Comparison of ENCODE assay signal across 17 cellular contexts in the genomic region with DNA sequence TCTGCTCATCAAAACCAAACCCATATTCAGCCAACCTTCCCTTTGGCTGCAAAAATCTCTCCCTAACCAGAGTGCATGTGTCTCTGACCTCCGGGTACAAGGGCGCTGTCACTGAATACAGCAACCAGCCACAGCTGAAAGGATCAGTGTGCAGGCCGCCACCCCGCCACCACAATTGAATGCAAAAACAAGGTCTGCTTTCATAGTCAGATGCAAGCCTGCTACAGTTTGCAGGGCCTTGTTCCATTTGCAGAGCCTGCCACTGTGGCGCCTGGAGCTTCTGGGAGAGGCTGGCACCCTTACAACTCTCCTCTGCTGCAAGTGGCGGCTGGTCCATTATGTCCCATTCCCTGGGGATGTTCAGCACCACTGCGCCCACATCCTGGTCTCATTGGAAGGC. TPM values are rescaled to one million over a fixed set of nuclear protein-coding genes. Genes with fewer than 3 reads are reported as not detected.
A peak's percentile ranks its signal among the peaks of the same experiment; 100 is the strongest.
DNase-seq lines count a peak whose midpoint lies in the region; TF ChIP-seq lines count a peak whose summit lies in the region.
"Had no signal": no experiment of that assay in that cellular context is flagged by ENCODE, and none has a peak within 500 bp of the region (broad histone marks: within the 10 kb centered on the region; RNA-seq: fewer than 3 reads in every experiment).

No MANE protein-coding gene starts in this region.

- H3K9ac ChIP-seq in neural cell (ENCODE audit: low read length) = peak overlapping the region; percentile 21

- DNase-seq in DMS79 (lab: John Stamatoyannopoulos, UW) = peak; percentile 52
- DNase-seq in NCI-H2107 (lab: John Stamatoyannopoulos, UW) = peak; percentile 75
- peak in 59 of 61 donors; percentile 44 to 96 (median 85) for DNase-seq in caudate nucleus (lab: John Stamatoyannopoulos, UW)
- no peak for DNase-seq in MV-4-11 (lab: John Stamatoyannopoulos, UW)
- no peak for DNase-seq in effector CD4-positive, alpha-beta T cell
- DNase-seq in NCI-H187 treated with DMSO at 0.1 percent for 48 hours (lab: John Stamatoyannopoulos, UW) = no peak
- no peak for DNase-seq in coronary artery (ENCODE audit: low spot score)
- DNase-seq: activated CD4-positive, alpha-beta T cell treated with anti-CD3 and anti-CD28 coated beads for 36 hours; AML-193; DND-41; KBM-7; naive thymus-derived CD4-positive, alpha-beta T cell; SHP77; stimulated activated CD4-positive, alpha-beta T cell treated with anti-CD3 and anti-CD28 coated beads, Interleukin-2, amount 100 ng/mL, for 48 hours had no signal

- H3K9me2 ChIP-seq in neural cell (ENCODE audit: insufficient read depth, low read length) = no peaks in the 10 kb centered on the region

- no peak overlapping the region for H2AFZ ChIP-seq in neural cell (ENCODE audit: low read depth, low read length)

- no peaks in the 10 kb centered on the region for H3K9me3 ChIP-seq in neural cell (ENCODE audit: low read length)
- H3K9me3 ChIP-seq: thoracic aorta had no signal

- TF ChIP-seq CTCF in neural cell (IDR thresholded peaks at IDR 0.05; ENCODE audit: poor library complexity, severe bottlenecking) (no peak), coronary artery (IDR thresholded peaks at IDR 0.05) (no peak)

- H3K27ac ChIP-seq in caudate nucleus (ENCODE audit: low read depth, low read length) (peak overlapping the region; percentile 99), neural cell (ENCODE audit: low read length) (peak overlapping the region; percentile 8), coronary artery (no peak overlapping the region)
- H3K27ac ChIP-seq: cardiac muscle cell, thoracic aorta had no signal

- H3K79me2 ChIP-seq in neural cell (replicated peaks; ENCODE audit: insufficient read depth, low read length) = no peaks in the 10 kb centered on the region

- no peaks in the 10 kb centered on the region for H3K36me3 ChIP-seq in neural cell (ENCODE audit: insufficient read depth, low read length)
- H3K36me3 ChIP-seq: cardiac muscle cell, thoracic aorta had no signal

- no peaks in the 10 kb centered on the region for H4K20me1 ChIP-seq in neural cell (ENCODE audit: insufficient read depth)

- H3F3A ChIP-seq in neural cell (ENCODE audit: insufficient read depth, low read length, poor library complexity, severe bottlenecking) = no peaks in the 10 kb centered on the region

- TF ChIP-seq RAD21 in neural cell (conservative IDR thresholded peaks at IDR 0.05) = no peak

- TF ChIP-seq EP300 in neural cell (conservative IDR thresholded peaks at IDR 0.05; ENCODE audit: poor library complexity, severe bottlenecking) = no peak

- H3K4me2 ChIP-seq in neural cell (ENCODE audit: low read length) = no peak overlapping the region

- no peaks in the 10 kb centered on the region for H3K27me3 ChIP-seq in neural cell (ENCODE audit: insufficient read depth, low read depth, low read length)
- H3K27me3 ChIP-seq: cardiac muscle cell had no signal

- no peak overlapping the region for H3K4me3 ChIP-seq in neural cell (ENCODE audit: low read length)
- no peak overlapping the region for H3K4me3 ChIP-seq in coronary artery
- H3K4me3 ChIP-seq: cardiac muscle cell, thoracic aorta had no signal

TF ChIP-seq in neural cell, 6 proteins besides CTCF, POLR2A, EP300 and RAD21:
- TF ChIP-seq MXI1 (conservative IDR thresholded peaks at IDR 0.05; ENCODE audit: poor library complexity, severe bottlenecking) (no peak), EZH2 (IDR thresholded peaks at IDR 0.05; ENCODE audit: borderline replicate concordance, insufficient read depth, low read length, poor library complexity, severe bottlenecking) (no peak), TAF1 (IDR thresholded peaks at IDR 0.05; ENCODE audit: low read depth) (no peak), REST (IDR thresholded peaks at IDR 0.05; ENCODE audit: borderline replicate concordance) (no peak), POLR2AphosphoS5 (IDR thresholded peaks at IDR 0.05) (no peak), SMC3 (conservative IDR thresholded peaks at IDR 0.05; ENCODE audit: poor library complexity) (no peak)

RNA-seq across cellular contexts. Expression of gene MDGA1, which starts 23.5 kb away (rescaled TPM):
- 4.3 and 6.2 TPM in 2 replicates for polyA plus RNA-seq in neural cell
- polyA minus RNA-seq in neural cell = 11.2 and 14.0 TPM in 2 replicates

Comparison
In these comparisons a context has a peak if more than half of its experiments do, and no peak if none do; other contexts are left out.
1. DNase-seq: peak in DMS79 (single experiment), NCI-H2107 (single experiment) and caudate nucleus (59 of 61); none in MV-4-11 (single experiment), effector CD4-positive, alpha-beta T cell (single experiment), NCI-H187 treated with DMSO at 0.1 percent for 48 hours (single experiment) and coronary artery (single experiment).
2. H3K27ac ChIP-seq: peak in caudate nucleus (single experiment) and neural cell (single experiment); none in coronary artery (0 of 2).